ENCODE assay signal across 1 cellular context in genomic region chr3:32405711-32406323, GRCh38.
TF ChIP-seq lines count a peak whose summit lies in the region.

No MANE protein-coding gene starts in this region.

TF ChIP-seq in endothelial cell of umbilical vein, 7 proteins besides CTCF, POLR2A, EP300 and RAD21 (continued from another document):
- no peak for TF ChIP-seq MAX (IDR thresholded peaks at IDR 0.05; ENCODE audit: insufficient read depth, insufficient read length)
- TF ChIP-seq EZH2 (IDR thresholded peaks at IDR 0.05; ENCODE audit: borderline replicate concordance, low read depth, low read length, severe bottlenecking): no peak
- TF ChIP-seq JUN (IDR thresholded peaks at IDR 0.05; ENCODE audit: borderline replicate concordance, insufficient read depth, insufficient read length, low read depth): no peak
- no peak for TF ChIP-seq FOS (IDR thresholded peaks at IDR 0.05; ENCODE audit: borderline replicate concordance, insufficient read depth, low read length)
- no peak for TF ChIP-seq POLR2AphosphoS5 (IDR thresholded peaks at IDR 0.05; ENCODE audit: insufficient read depth, low read depth, low read length)
